Comparison of ENCODE assay signal across 8 cellular contexts in genomic region chr5:96702503-96703383, GRCh38. TPM values are rescaled to one million over a fixed set of nuclear protein-coding genes. Genes with fewer than 3 reads are reported as not detected.
DNase-seq lines count a peak whose midpoint lies in the region; ATAC-seq, FAIRE-seq and TF ChIP-seq lines count a peak whose summit lies in the region.

No MANE protein-coding gene starts in this region.

- peaks cover 51% of the 10 kb centered on the region for H3K4me1 ChIP-seq in Karpas-422 (ENCODE audit: low read length)
- peaks cover 26% of the 10 kb centered on the region for H3K4me1 ChIP-seq in astrocyte (ENCODE audit: insufficient read depth, low read length)
- H3K4me1 ChIP-seq in right cardiac atrium (ENCODE audit: control insufficient read depth, insufficient read depth, low read length), result no peaks in the 10 kb centered on the region
- H3K4me1 ChIP-seq in urinary bladder (ENCODE audit: insufficient read depth), result no peaks in the 10 kb centered on the region

- H3K27ac Mint-ChIP-seq in astrocyte (ENCODE audit: unreplicated experiment), result peak overlapping the region; percentile 97

- H3K27ac ChIP-seq in Karpas-422 (ENCODE audit: low read length) (no peak overlapping the region; the same call in 1 of the 2 replicates), astrocyte (ENCODE audit: low read depth, low read length) (peak overlapping the region; percentile 96), right cardiac atrium (ENCODE audit: low read length) (peak overlapping the region; percentile 95), urinary bladder (ENCODE audit: low read depth) (peak overlapping the region; percentile 95)

- H4K20me1 ChIP-seq in Karpas-422 (ENCODE audit: insufficient read depth, low read depth, low read length), result no peaks in the 10 kb centered on the region; the same call in 1 of the 2 replicates
- peaks cover 28% of the 10 kb centered on the region for H4K20me1 ChIP-seq in astrocyte (ENCODE audit: insufficient read depth, low read length)

- H3K9me3 ChIP-seq in Karpas-422 (ENCODE audit: low read length) (no peaks in the 10 kb centered on the region), astrocyte (ENCODE audit: insufficient read depth, low read depth, low read length) (no peaks in the 10 kb centered on the region), right cardiac atrium (ENCODE audit: control insufficient read depth, low read length) (no peaks in the 10 kb centered on the region)

- H3K27me3 ChIP-seq in Karpas-422 (ENCODE audit: low read length) (no peaks in the 10 kb centered on the region), astrocyte (ENCODE audit: insufficient read depth, low read length) (no peaks in the 10 kb centered on the region), right cardiac atrium (ENCODE audit: control insufficient read depth, insufficient read depth) (no peaks in the 10 kb centered on the region)

- peak overlapping the region; percentile 89 for H3K4me2 ChIP-seq in Karpas-422 (ENCODE audit: low read depth, low read length, poor library complexity, severe bottlenecking)
- H3K4me2 ChIP-seq in astrocyte (ENCODE audit: low read length), result peak overlapping the region; percentile 86

- DNase-seq in Daoy (ENCODE audit: low read depth) (peak; percentile 98), Karpas-422 (peak; percentile 77), T-helper 22 cell (ENCODE audit: low read depth) (peak; percentile 81), astrocyte (ENCODE audit: low read depth) (peak; percentile 94), right cardiac atrium (peak; percentile 97 to 98 (median 97)), pulmonary artery endothelial cell (ENCODE audit: low read depth, low spot score) (peak; percentile 68)

- H3K4me3 Mint-ChIP-seq in astrocyte (ENCODE audit: unreplicated experiment), result peak overlapping the region; percentile 91

- H3K9me2 ChIP-seq in Karpas-422 (replicated peaks; ENCODE audit: insufficient read depth, low read length), result no peaks in the 10 kb centered on the region

- under 1% methylated on average over 70 of the region's 70 CpGs for WGBS in right cardiac atrium
- under 1% methylated on average over 70 of the region's 70 CpGs for WGBS in urinary bladder

- ATAC-seq in GM21786 (IDR thresholded peaks at IDR 0.05; ENCODE audit: unreplicated experiment) (peak; percentile 57), right cardiac atrium (peak; percentile 99)

- peak overlapping the region; percentile 67 for H3K9ac ChIP-seq in Karpas-422 (ENCODE audit: low read length)
- peak overlapping the region; percentile 94 for H3K9ac ChIP-seq in astrocyte (ENCODE audit: low read length)

- H3K4me1 Mint-ChIP-seq in astrocyte (ENCODE audit: low read depth, unreplicated experiment), result peaks cover 40% of the 10 kb centered on the region

- H2AFZ ChIP-seq in Karpas-422 (ENCODE audit: low read length), result peak overlapping the region; percentile 54; the same call in 1 of the 2 replicates
- peak overlapping the region; percentile 84 for H2AFZ ChIP-seq in astrocyte (ENCODE audit: low read depth, low read length)

- no peaks in the 10 kb centered on the region for H3K36me3 ChIP-seq in Karpas-422 (ENCODE audit: insufficient read depth, low read length)
- no peaks in the 10 kb centered on the region for H3K36me3 ChIP-seq in astrocyte (ENCODE audit: insufficient read depth, low read length)
- no peaks in the 10 kb centered on the region for H3K36me3 ChIP-seq in urinary bladder (ENCODE audit: insufficient read depth)

- H3K4me3 ChIP-seq in Karpas-422 (ENCODE audit: low read length) (peak overlapping the region; percentile 71), astrocyte (ENCODE audit: insufficient read depth, low read depth, low read length) (peak overlapping the region; percentile 81), right cardiac atrium (ENCODE audit: low read length) (peak overlapping the region; percentile 66), urinary bladder (ENCODE audit: low read depth, low read length) (peak overlapping the region; percentile 58)

- intact Hi-C loops in right cardiac atrium (cut with DNase I), result no loop called here

- TF ChIP-seq CTCF in astrocyte (IDR thresholded peaks at IDR 0.05; ENCODE audit: insufficient read depth, low read depth, low read length), result no peak

- no peaks in the 10 kb centered on the region for H3K9me3 Mint-ChIP-seq in astrocyte (ENCODE audit: unreplicated experiment)

- H3K79me2 ChIP-seq in Karpas-422 (ENCODE audit: low read length), result peaks cover 47% of the 10 kb centered on the region
- peaks cover 48% of the 10 kb centered on the region for H3K79me2 ChIP-seq in astrocyte (ENCODE audit: insufficient read depth, low read length)

- FAIRE-seq in astrocyte (lab: Jason Lieb, UNC), result no peak

- H3K36me3 Mint-ChIP-seq in astrocyte (ENCODE audit: low read depth, unreplicated experiment), result peaks cover 4% of the 10 kb centered on the region

- no peaks in the 10 kb centered on the region for H3K27me3 Mint-ChIP-seq in astrocyte (ENCODE audit: low read depth, unreplicated experiment)

RNA-seq across cellular contexts. Expression of gene CAST, which starts 40.6 kb away (rescaled TPM):
- total RNA-seq in Daoy (2014; rRNA removed; shearing (Covaris generic)), result 124 and 134 TPM in 2 replicates
- total RNA-seq in Karpas-422 (2014; rRNA removed; shearing (Covaris generic); ENCODE audit: low replicate concordance), result 51.3 and 68.2 TPM in 2 replicates
- total RNA-seq in astrocyte, result 268 and 287 TPM in 2 replicates
- total RNA-seq in right cardiac atrium, result 100 to 1,000 TPM; 445 to 594 (median 567) TPM
- 222 TPM for polyA plus RNA-seq in right cardiac atrium
- total RNA-seq in pulmonary artery endothelial cell, result 109 and 112 TPM in 2 replicates
- total RNA-seq in urinary bladder, result 231 TPM
- polyA plus RNA-seq in urinary bladder, result 152 TPM
